Comparison of ENCODE assay signal across 18 cellular contexts in genomic region chr2:26605969-26606846, GRCh38. TPM values are rescaled to one million over a fixed set of nuclear protein-coding genes. Genes with fewer than 3 reads are reported as not detected.
A peak's percentile ranks its signal among the peaks of the same experiment; 100 is the strongest.
DNase-seq lines count a peak whose midpoint lies in the region; ATAC-seq, FAIRE-seq and TF ChIP-seq lines count a peak whose summit lies in the region.
"Had no signal": no experiment of that assay in that cellular context is flagged by ENCODE, and none has a peak within 500 bp of the region (broad histone marks: within the 10 kb centered on the region; RNA-seq: fewer than 3 reads in every experiment).

No MANE protein-coding gene starts in this region.

- H3K4me1 Mint-ChIP-seq in endothelial cell (ENCODE audit: unreplicated experiment), result peaks cover 7% of the 10 kb centered on the region

- in situ Hi-C loops in HepG2 (cut with HindIII; ENCODE audit: extremely low pct_ligation_motif_present, low pct_unique_long_range_greater_than_20kb), result no loop called here

- ATAC-seq in GM21390 (IDR thresholded peaks at IDR 0.05; ENCODE audit: unreplicated experiment), result no peak
- ATAC-seq in HepG2, result no peak
- ATAC-seq: stimulated activated naive CD8-positive, alpha-beta T cell treated with anti-CD3 and anti-CD28 coated beads, Interleukin-15, Interleukin-2, amounts not matched to agents 100 U/mL and 50 U/mL, for 24 hours had no signal

- H3K36me3 ChIP-seq in muscle layer of duodenum (ENCODE audit: control insufficient read depth in 1 of 2, insufficient read depth in 2 of 2, low read length in 2 of 2), result no peaks in the 10 kb centered on the region
- H3K36me3 ChIP-seq in HepG2 (replicated peaks in 1 of 2; ENCODE audit: control insufficient read depth in 1 of 2, insufficient read depth in 2 of 2, low read length in 2 of 2), result no peaks in the 10 kb centered on the region
- H3K36me3 ChIP-seq: heart left ventricle had no signal

- H3K9me3 Mint-ChIP-seq in endothelial cell (ENCODE audit: unreplicated experiment), result no peaks in the 10 kb centered on the region
- H3K9me3 Mint-ChIP-seq: activated CD8-positive, alpha-beta T cell treated with anti-CD3 and anti-CD28 coated beads for 36 hours had no signal

- no peaks in the 10 kb centered on the region for H3K79me2 ChIP-seq in HepG2 (ENCODE audit: insufficient read depth, low read length)

- CTCF ChIA-PET in HepG2 (lab: Yijun Ruan, JAX; ENCODE audit: low intra/inter-chr PET ratio, low total read pairs), result interaction anchor here (7.6 kb wide), 1 partner anchor 139 kb away, joined by 118 read pairs; no protein-coding TSS in a partner anchor

- no peaks in the 10 kb centered on the region for H4K20me1 ChIP-seq in HepG2 (ENCODE audit: insufficient read depth, low read length)

- peak overlapping the region; percentile 20 for H3K27ac ChIP-seq in muscle layer of duodenum (ENCODE audit: low read length)
- no peak overlapping the region for H3K27ac ChIP-seq in HepG2 (ENCODE audit: extremely low read length, insufficient read depth, low read length)
- H3K27ac ChIP-seq: heart left ventricle had no signal

- no peak overlapping the region for H3K4me3 Mint-ChIP-seq in endothelial cell (ENCODE audit: unreplicated experiment)
- H3K4me3 Mint-ChIP-seq: activated CD8-positive, alpha-beta T cell treated with anti-CD3 and anti-CD28 coated beads for 36 hours had no signal

- TF ChIP-seq POLR2A in HepG2 (IDR thresholded peaks at IDR 0.05; ENCODE audit: insufficient read depth in 1 of 2, low read depth in 2 of 2, low read length in 2 of 2), result no peak

- no peak overlapping the region for H3K4me2 ChIP-seq in HepG2 (ENCODE audit: low read depth, low read length)

- H3K4me1 ChIP-seq in muscle layer of duodenum (ENCODE audit: control insufficient read depth in 1 of 2, insufficient read depth in 2 of 2, low read length in 2 of 2) (peaks cover 3 to 20% of the 10 kb centered on the region in 2 donors), HepG2 (ENCODE audit: insufficient read depth, low read length) (peaks cover 21% of the 10 kb centered on the region)
- H3K4me1 ChIP-seq: heart left ventricle had no signal

- H3K9ac ChIP-seq in HepG2 (ENCODE audit: insufficient read depth, low read depth, low read length), result no peak overlapping the region

- FAIRE-seq in HepG2 (lab: Jason Lieb, UNC), result no peak
- FAIRE-seq: astrocyte, colon, G401.6 had no signal

- POLR2A ChIA-PET in HepG2 (lab: Yijun Ruan, JAX), result no interaction called here

- TF ChIP-seq EP300 in HepG2 (IDR thresholded peaks at IDR 0.05; ENCODE audit: low read depth in 2 of 2, low read length in 2 of 2) (no peak), HepG2 (CRISPR knock-in tag; IDR thresholded peaks at IDR 0.05; ENCODE audit: borderline replicate concordance) (no peak)

- intact Hi-C loops in HepG2 (cut with micrococcal nuclease; ENCODE audit: unreplicated experiment), result loop anchor here (1.0 kb wide), 1 partner anchor 139 kb away; no protein-coding TSS in a partner anchor

- DNase-seq in activated effector memory CD4-positive, alpha-beta T cell treated with anti-CD3 and anti-CD28 coated beads, Interleukin-2, amount 50 U/mL, for 16 hours, result peak; percentile 44
- no peak for DNase-seq in activated effector memory CD4-positive, alpha-beta T cell treated with Interleukin-2 at 50 U/mL for 16 hours
- DNase-seq in endothelial cell (ENCODE audit: low spot score) (peak; percentile 2), ureter (ENCODE audit: low spot score) (peak; percentile 37), HepG2 (ENCODE audit: low spot score) (no peak), NCI-H345 treated with DMSO at 0.1 percent for 48 hours (lab: John Stamatoyannopoulos, UW; ENCODE audit: unreplicated experiment) (no peak)
- DNase-seq: activated gamma-delta T cell had no signal

- no peak overlapping the region for H2AFZ ChIP-seq in HepG2 (ENCODE audit: low read length)

- H3K36me3 Mint-ChIP-seq in endothelial cell (ENCODE audit: low read depth, unreplicated experiment), result no peaks in the 10 kb centered on the region

- no peak for TF ChIP-seq RAD21 in HepG2 (CRISPR knock-in tag; IDR thresholded peaks at IDR 0.05)

- no peaks in the 10 kb centered on the region for H3K9me3 ChIP-seq in muscle layer of duodenum (ENCODE audit: control insufficient read depth in 1 of 2, low read length in 2 of 2)
- peaks cover 4% of the 10 kb centered on the region; the same call in 1 of the 2 replicates for H3K9me3 ChIP-seq in HepG2 (ENCODE audit: low read length)
- H3K9me3 ChIP-seq: heart left ventricle had no signal

- no peak overlapping the region for H3K27ac Mint-ChIP-seq in endothelial cell (ENCODE audit: unreplicated experiment)
- H3K27ac Mint-ChIP-seq: activated CD8-positive, alpha-beta T cell treated with anti-CD3 and anti-CD28 coated beads for 36 hours had no signal

- WGBS in HepG2 (ENCODE audit: low lambda C conversion rate), result 48% methylated on average over 19 of the region's 19 CpGs

- TF ChIP-seq CTCF in endothelial cell (IDR thresholded peaks at IDR 0.05; ENCODE audit: unreplicated experiment), result no peak
- TF ChIP-seq CTCF in HepG2 (CRISPR knock-in tag; IDR thresholded peaks at IDR 0.05), result no peak

- no TSS peak for BruUV-seq in HepG2 (replicated peaks; lab: Mats Ljungman, UMichigan)

- no peak overlapping the region for H3K4me3 ChIP-seq in muscle layer of duodenum (ENCODE audit: low read depth in 1 of 2, low read length in 2 of 2)
- H3K4me3 ChIP-seq in HepG2 (replicated peaks in 1 of 3; ENCODE audit: insufficient read depth in 1 of 3, low read depth in 2 of 3, low read length in 3 of 3), result no peak overlapping the region
- H3K4me3 ChIP-seq: heart left ventricle had no signal

- peaks cover 2% of the 10 kb centered on the region for H3K27me3 Mint-ChIP-seq in endothelial cell (ENCODE audit: unreplicated experiment)

- H3K27me3 ChIP-seq in muscle layer of duodenum (ENCODE audit: low read depth, low read length) (no peaks in the 10 kb centered on the region), HepG2 (ENCODE audit: control insufficient read depth in 1 of 2, insufficient read depth in 2 of 2, low read length in 2 of 2) (peaks cover 0 to 21% of the 10 kb centered on the region in 2 experiments; a peak in 3 of 5 replicates)

TF ChIP-seq in HepG2, 621 proteins besides CTCF, POLR2A, EP300 and RAD21:
- TF ChIP-seq NR2F1 (CRISPR knock-in tag; IDR thresholded peaks at IDR 0.05) (no peak), TOE1 (CRISPR knock-in tag; IDR thresholded peaks at IDR 0.05) (no peak), ZNF253 (CRISPR knock-in tag; IDR thresholded peaks at IDR 0.05; ENCODE audit: borderline replicate concordance) (no peak), ZNF225 (CRISPR knock-in tag; IDR thresholded peaks at IDR 0.05) (no peak), NCOA1 (CRISPR knock-in tag; IDR thresholded peaks at IDR 0.05) (no peak), ZNF484 (CRISPR knock-in tag; IDR thresholded peaks at IDR 0.05; ENCODE audit: borderline replicate concordance, low read depth) (no peak), DNMT1 (CRISPR knock-in tag; IDR thresholded peaks at IDR 0.05) (no peak)
- TF ChIP-seq, protein P1, sequence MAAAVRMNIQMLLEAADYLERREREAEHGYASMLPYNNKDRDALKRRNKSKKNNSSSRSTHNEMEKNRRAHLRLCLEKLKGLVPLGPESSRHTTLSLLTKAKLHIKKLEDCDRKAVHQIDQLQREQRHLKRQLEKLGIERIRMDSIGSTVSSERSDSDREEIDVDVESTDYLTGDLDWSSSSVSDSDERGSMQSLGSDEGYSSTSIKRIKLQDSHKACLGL (CRISPR knock-in tag; IDR thresholded peaks at IDR 0.05), result no peak

RNA-seq across cellular contexts. Expression of gene CIB4, which starts 35.0 kb away (rescaled TPM):
- total RNA-seq in endothelial cell (ENCODE audit: unreplicated experiment), result not detected
- total RNA-seq in ureter, result not detected
- total RNA-seq in HepG2 (2016; rRNA removed; fragmentation: Illumina TruSeq; extraction: Trizol), result not detected in 2 replicates
- not detected in 2 replicates for total RNA-seq in HepG2 (2016; cell fraction: cytosol; rRNA removed; fragmentation: Illumina TruSeq; extraction: Trizol; ENCODE audit: low read depth)
- not detected in 2 replicates for total RNA-seq in HepG2 (2016; cell fraction: insoluble cytoplasmic fraction; rRNA removed; fragmentation: Illumina TruSeq; extraction: Trizol)
- not detected in 2 replicates for total RNA-seq in HepG2 (2016; cell fraction: membrane; rRNA removed; fragmentation: Illumina TruSeq; extraction: Trizol)
- total RNA-seq in HepG2 (2016; cell fraction: nucleus; rRNA removed; fragmentation: Illumina TruSeq; extraction: Trizol), result not detected in 2 replicates
- not detected in 2 replicates for polyA plus RNA-seq in HepG2 (2011; rRNA removed)
- not detected in 2 replicates for polyA plus RNA-seq in HepG2 (2011; cell fraction: cytosol; rRNA removed)
- polyA plus RNA-seq in HepG2 (2011; cell fraction: nucleus; rRNA removed), result not detected in 2 replicates
- polyA plus RNA-seq in HepG2 (2012), result not detected in 2 replicates
- polyA plus RNA-seq in HepG2 (2016; cell fraction: cytosol; fragmentation: Illumina TruSeq; extraction: Trizol; ENCODE audit: low read depth), result not detected in 2 replicates
- polyA plus RNA-seq in HepG2 (2016; cell fraction: insoluble cytoplasmic fraction; fragmentation: Illumina TruSeq; extraction: Trizol; ENCODE audit: low read depth), result not detected in 2 replicates
- not detected in 2 replicates for polyA plus RNA-seq in HepG2 (2016; cell fraction: membrane; fragmentation: Illumina TruSeq; extraction: Trizol; ENCODE audit: low read depth)
- polyA plus RNA-seq in HepG2 (2016; cell fraction: nucleus; fragmentation: Illumina TruSeq; extraction: Trizol; ENCODE audit: insufficient read depth, low read depth), result not detected in 2 replicates
- not detected in 2 replicates for polyA minus RNA-seq in HepG2 (2011; rRNA and poly(A)+ RNA removed; ENCODE audit: low replicate concordance)
- not detected in 2 replicates for polyA minus RNA-seq in HepG2 (2011; cell fraction: cytosol; rRNA and poly(A)+ RNA removed)
- polyA minus RNA-seq in HepG2 (2011; cell fraction: nucleus; rRNA and poly(A)+ RNA removed), result not detected in 2 replicates
- total RNA-seq: activated CD8-positive, alpha-beta T cell treated with anti-CD3 and anti-CD28 coated beads for 36 hours; astrocyte; heart left ventricle; kidney epithelial cell; mononuclear cell; osteoblast had no signal
- polyA plus RNA-seq: heart left ventricle had no signal

Comparison
In these comparisons a context has a peak if more than half of its experiments do, and no peak if none do; other contexts are left out.
1. DNase-seq: peak in activated effector memory CD4-positive, alpha-beta T cell treated with anti-CD3 and anti-CD28 coated beads, Interleukin-2, amount 50 U/mL, for 16 hours (single experiment), endothelial cell (single experiment) and ureter (single experiment); none in activated effector memory CD4-positive, alpha-beta T cell treated with Interleukin-2 at 50 U/mL for 16 hours (single experiment), HepG2 (single experiment) and NCI-H345 treated with DMSO at 0.1 percent for 48 hours (single experiment).